26 cellular contexts compared by ENCODE assay signal in the genomic region with DNA sequence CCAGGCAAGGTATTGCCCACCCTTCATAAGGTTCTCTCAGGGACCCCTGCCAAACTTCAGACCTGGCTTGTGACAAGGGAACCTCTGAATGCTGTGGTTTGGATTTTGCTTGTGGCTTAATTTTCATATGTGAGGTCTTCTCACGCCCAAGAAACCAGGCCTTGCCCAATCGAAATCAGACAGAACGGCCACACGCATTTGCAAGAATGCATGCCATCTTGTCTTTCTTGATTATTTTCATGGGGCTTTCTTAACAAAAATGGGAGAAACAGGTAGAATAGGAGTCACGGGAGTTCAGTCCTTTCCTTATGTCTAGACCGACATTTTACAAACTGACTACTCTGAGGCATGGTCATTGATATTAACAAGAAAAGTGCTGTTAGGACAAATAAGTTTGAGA.
"Had no signal": no experiment of that assay in that cellular context is flagged by ENCODE, and none has a peak within 500 bp of the region (broad histone marks: within the 10 kb centered on the region; RNA-seq: fewer than 3 reads in every experiment).

No MANE protein-coding gene starts in this region.

- H3K36me3 ChIP-seq: stomach, suprapubic skin, thoracic aorta, thyroid gland, tibial artery, tibial nerve, transverse colon, upper lobe of left lung, upper lobe of right lung, uterus, vagina had no signal

- H3K4me1 ChIP-seq: suprapubic skin, testis, thyroid gland, tibial artery, tibial nerve, transverse colon, upper lobe of right lung, uterus, vagina had no signal

- H3K9me3 ChIP-seq: stomach, suprapubic skin, testis, thoracic aorta, thyroid gland, tibial artery, tibial nerve, transverse colon, upper lobe of left lung, upper lobe of right lung, uterus, vagina had no signal

- H3K4me3 ChIP-seq: stomach, suprapubic skin, testis, thoracic aorta, thyroid gland, tibial artery, tibial nerve, transverse colon, upper lobe of left lung, upper lobe of right lung, uterus, vagina had no signal

- H3K27ac ChIP-seq: stomach, suprapubic skin, testis, thoracic aorta, thyroid gland, tibial artery, tibial nerve, transverse colon, upper lobe of left lung, upper lobe of right lung, uterus, vagina had no signal

- DNase-seq: stimulated activated CD4-positive, alpha-beta T cell treated with anti-CD3 and anti-CD28 coated beads, Interleukin-2, amount 100 ng/mL, for 48 hours; stimulated activated CD4-positive, alpha-beta T cell treated with anti-CD3 and anti-CD28 coated beads, Interleukin-4, amount 100 ng/mL, for 1 hour; stimulated activated CD4-positive, alpha-beta T cell treated with anti-CD3 and anti-CD28 coated beads, Interleukin-4, amount 100 ng/mL, for 24 hours; stimulated activated CD4-positive, alpha-beta T cell treated with anti-CD3 and anti-CD28 coated beads, Interleukin-4, amount 100 ng/mL, for 4 hours; stimulated activated CD8-positive, alpha-beta memory T cell treated with anti-CD3 and anti-CD28 coated beads, Interleukin-4, amount 100 ng/mL, for 48 hours; stimulated activated naive B cell treated with anti-CD40 and anti-IgM and Interleukin-4, amounts not matched to agents 10 μg/mL and 1 μg/mL and 100 μg/mL, for 72 hours; stimulated activated naive CD4-positive, alpha-beta T cell; stimulated activated naive CD4-positive, alpha-beta T cell treated with Interleukin-2 at 50 U/mL for 16 hours; stimulated activated naive CD8-positive, alpha-beta T cell treated with anti-CD3 and anti-CD28 coated beads, Interleukin-15, amount 100 ng/mL, for 72 hours; stimulated activated naive CD8-positive, alpha-beta T cell treated with anti-CD3 and anti-CD28 coated beads, Interleukin-15, Interleukin-2, amounts not matched to agents 100 U/mL and 50 U/mL, for 24 hours; stomach; substantia nigra; testis; thyroid gland; tibial artery; transverse colon; upper lobe of left lung; upper lobe of right lung; uterus had no signal

- H3K27me3 ChIP-seq: stomach, suprapubic skin, testis, thyroid gland, tibial artery, tibial nerve, transverse colon, upper lobe of left lung, upper lobe of right lung, uterus, vagina had no signal

- ATAC-seq: stimulated activated effector memory CD8-positive, alpha-beta T cell treated with anti-CD3 and anti-CD28 coated beads, Interleukin-12 subunit alpha, Interleukin-12 subunit beta, amount 100 ng/mL, for 72 hours; stimulated activated memory B cell treated with anti-CD40 and anti-IgM and Interleukin-4, amounts not matched to agents 10 μg/mL and 1 μg/mL and 100 μg/mL, for 72 hours; stimulated activated naive B cell treated with anti-CD40 and anti-IgM and Interleukin-4, amounts not matched to agents 10 μg/mL and 1 μg/mL and 100 μg/mL, for 72 hours; stimulated activated naive CD8-positive, alpha-beta T cell treated with anti-CD3 and anti-CD28 coated beads, Interleukin-15, amount 100 ng/mL, for 72 hours; stimulated activated naive CD8-positive, alpha-beta T cell treated with anti-CD3 and anti-CD28 coated beads, Interleukin-15, Interleukin-2, amounts not matched to agents 100 U/mL and 50 U/mL, for 24 hours; upper lobe of right lung had no signal

- FAIRE-seq: urothelium cell line had no signal
